In genomic region chr1:232622378-232622777, GRCh38 we compare ENCODE assay signal across 16 cellular contexts. TPM values are rescaled to one million over a fixed set of nuclear protein-coding genes. Genes with fewer than 3 reads are reported as not detected.
DNase-seq lines count a peak whose midpoint lies in the region; ATAC-seq and TF ChIP-seq lines count a peak whose summit lies in the region.
"Had no signal": no experiment of that assay in that cellular context is flagged by ENCODE, and none has a peak within 500 bp of the region (broad histone marks: within the 10 kb centered on the region; RNA-seq: fewer than 3 reads in every experiment).

No MANE protein-coding gene starts in this region.

- H3K27ac Mint-ChIP-seq in GM23338, result no peak overlapping the region
- H3K27ac Mint-ChIP-seq: activated naive CD4-positive, alpha-beta T cell treated with anti-CD3 and anti-CD28 coated beads, Interleukin-2, amount 50 U/mL, for 24 hours; B cell; immature natural killer cell; stimulated activated memory B cell treated with anti-CD40 and anti-IgM and Interleukin-4, amounts not matched to agents 10 μg/mL and 1 μg/mL and 100 μg/mL, for 72 hours; T-helper 2 cell treated with Interferon-gamma antibody and Interleukin-4, amounts not matched to agents 5 μg/mL and 100 μg/mL, for 36 hours had no signal

- POLR2A ChIA-PET in PC-3 (lab: Charles Lee; ENCODE audit: unreplicated experiment), result interaction anchor here (0.9 kb wide), 1 partner anchor 355 kb away, joined by 4 read pairs; no protein-coding TSS in a partner anchor

- BruUV-seq in PC-3 (replicated peaks; lab: Mats Ljungman, UMichigan), result no TSS peak

- peaks cover 83% of the 10 kb centered on the region for H3K4me1 Mint-ChIP-seq in GM23338
- H3K4me1 Mint-ChIP-seq: B cell; stimulated activated memory B cell treated with anti-CD40 and anti-IgM and Interleukin-4, amounts not matched to agents 10 μg/mL and 1 μg/mL and 100 μg/mL, for 72 hours had no signal

- H2AFZ ChIP-seq in GM23338 (no peak overlapping the region), PC-3 (ENCODE audit: low read length) (no peak overlapping the region)

- H3K36me3 Mint-ChIP-seq in GM23338 (ENCODE audit: low read depth), result no peaks in the 10 kb centered on the region
- H3K36me3 Mint-ChIP-seq: activated naive CD4-positive, alpha-beta T cell treated with anti-CD3 and anti-CD28 coated beads, Interleukin-2, amount 50 U/mL, for 24 hours; immature natural killer cell; stimulated activated memory B cell treated with anti-CD40 and anti-IgM and Interleukin-4, amounts not matched to agents 10 μg/mL and 1 μg/mL and 100 μg/mL, for 72 hours had no signal

- no peak overlapping the region for H3K4me3 ChIP-seq in BLaER1 treated with 17β-estradiol and CSF1 and Interleukin-3, amounts not matched to agents 10 nM and 100 nM
- H3K4me3 ChIP-seq in GM23338 (no peak overlapping the region), PC-3 (ENCODE audit: low read length) (no peak overlapping the region), coronary artery (no peak overlapping the region)
- H3K4me3 ChIP-seq: gastrocnemius medialis had no signal

- intact Hi-C loops in PC-3 (cut with micrococcal nuclease), result loop anchor here (10.0 kb wide), 1 partner anchor 608 kb away; no protein-coding TSS in a partner anchor
- intact Hi-C loops in left colon (cut with DNase I, micrococcal nuclease), result no loop called here

- no peaks in the 10 kb centered on the region for H3K9me3 Mint-ChIP-seq in GM23338
- H3K9me3 Mint-ChIP-seq: activated naive CD4-positive, alpha-beta T cell treated with anti-CD3 and anti-CD28 coated beads, Interleukin-2, amount 50 U/mL, for 24 hours; immature natural killer cell; stimulated activated memory B cell treated with anti-CD40 and anti-IgM and Interleukin-4, amounts not matched to agents 10 μg/mL and 1 μg/mL and 100 μg/mL, for 72 hours; T-helper 2 cell treated with Interferon-gamma antibody and Interleukin-4, amounts not matched to agents 5 μg/mL and 100 μg/mL, for 36 hours had no signal

- peaks cover 0 to 6% (median 0%) of the 10 kb centered on the region in 11 experiments; a peak in 3 of 22 replicates for H3K27me3 ChIP-seq in BLaER1 treated with 17β-estradiol and CSF1 and Interleukin-3, amounts not matched to agents 10 nM and 100 nM
- H3K27me3 ChIP-seq in GM23338 (ENCODE audit: insufficient read depth) (no peaks in the 10 kb centered on the region), PC-3 (ENCODE audit: low read length) (no peaks in the 10 kb centered on the region)
- H3K27me3 ChIP-seq: gastrocnemius medialis had no signal

- H3F3A ChIP-seq in GM23338 (replicated peaks; ENCODE audit: low read depth), result no peaks in the 10 kb centered on the region
- H3F3A ChIP-seq in PC-3 (ENCODE audit: low read length, unreplicated experiment), result no peaks in the 10 kb centered on the region

- H3K79me2 ChIP-seq in GM23338 (replicated peaks; ENCODE audit: insufficient read depth) (peaks cover 69% of the 10 kb centered on the region), PC-3 (ENCODE audit: low read length) (peaks cover 50% of the 10 kb centered on the region)

- peaks cover 0 to 9% (median 0%) of the 10 kb centered on the region in 11 experiments; a peak in 1 of 22 replicates for H3K9me3 ChIP-seq in BLaER1 treated with 17β-estradiol and CSF1 and Interleukin-3, amounts not matched to agents 10 nM and 100 nM (replicated peaks in 1 of 11)
- H3K9me3 ChIP-seq in PC-3 (ENCODE audit: low read length), result no peaks in the 10 kb centered on the region
- H3K9me3 ChIP-seq: gastrocnemius medialis had no signal

- no peak overlapping the region; the same call in 2 of the 3 replicates for H3K4me3 Mint-ChIP-seq in GM23338
- H3K4me3 Mint-ChIP-seq: activated naive CD4-positive, alpha-beta T cell treated with anti-CD3 and anti-CD28 coated beads, Interleukin-2, amount 50 U/mL, for 24 hours; B cell; immature natural killer cell; stimulated activated memory B cell treated with anti-CD40 and anti-IgM and Interleukin-4, amounts not matched to agents 10 μg/mL and 1 μg/mL and 100 μg/mL, for 72 hours; T-helper 2 cell treated with Interferon-gamma antibody and Interleukin-4, amounts not matched to agents 5 μg/mL and 100 μg/mL, for 36 hours had no signal

- H3K9me2 ChIP-seq in GM23338 (ENCODE audit: insufficient read depth) (no peaks in the 10 kb centered on the region), PC-3 (replicated peaks; ENCODE audit: low read length) (no peaks in the 10 kb centered on the region)

- peaks cover 0 to 49% (median 2%) of the 10 kb centered on the region in 11 experiments; a peak in 7 of 22 replicates for H4K20me1 ChIP-seq in BLaER1 treated with 17β-estradiol and CSF1 and Interleukin-3, amounts not matched to agents 10 nM and 100 nM
- H4K20me1 ChIP-seq in GM23338 (replicated peaks; ENCODE audit: insufficient read depth) (no peaks in the 10 kb centered on the region), PC-3 (ENCODE audit: low read length) (no peaks in the 10 kb centered on the region)

- H3K27me3 Mint-ChIP-seq in GM23338 (ENCODE audit: insufficient read depth, low read depth, poor library complexity), result peaks cover 4% of the 10 kb centered on the region
- H3K27me3 Mint-ChIP-seq: activated naive CD4-positive, alpha-beta T cell treated with anti-CD3 and anti-CD28 coated beads, Interleukin-2, amount 50 U/mL, for 24 hours had no signal

- no peak overlapping the region; a peak in 1 of 22 replicates for H3K27ac ChIP-seq in BLaER1 treated with 17β-estradiol and CSF1 and Interleukin-3, amounts not matched to agents 10 nM and 100 nM
- H3K27ac ChIP-seq in GM23338 (ENCODE audit: low read depth) (no peak overlapping the region), PC-3 (ENCODE audit: low read length) (peak overlapping the region; percentile 81), coronary artery (peak overlapping the region in 1 of 2 donors; percentile 38)
- H3K27ac ChIP-seq: gastrocnemius medialis had no signal

- ATAC-seq in GM23338, result no peak
- ATAC-seq in PC-3, result peak; percentile 83
- peak; percentile 87 for ATAC-seq in left colon
- no peak for ATAC-seq in GM18867 (IDR thresholded peaks at IDR 0.05; ENCODE audit: unreplicated experiment)
- ATAC-seq: gastrocnemius medialis; stimulated activated memory B cell treated with anti-CD40 and anti-IgM and Interleukin-4, amounts not matched to agents 10 μg/mL and 1 μg/mL and 100 μg/mL, for 72 hours had no signal

- TF ChIP-seq CTCF in GM23338 (conservative IDR thresholded peaks at IDR 0.05; ENCODE audit: low read depth in 2 of 2) (no peak), PC-3 (conservative IDR thresholded peaks at IDR 0.05; ENCODE audit: low read depth, low read length) (no peak), coronary artery (IDR thresholded peaks at IDR 0.05) (no peak)

- CTCF ChIA-PET in PC-3 (lab: Charles Lee), result no interaction called here

- no peak overlapping the region for H3K9ac ChIP-seq in BLaER1 treated with 17β-estradiol and CSF1 and Interleukin-3, amounts not matched to agents 10 nM and 100 nM
- H3K9ac ChIP-seq in PC-3 (ENCODE audit: low read length), result peak overlapping the region; percentile 62

- H3K4me2 ChIP-seq in BLaER1 treated with 17β-estradiol and CSF1 and Interleukin-3, amounts not matched to agents 10 nM and 100 nM, result peak overlapping the region in 6 of 11 experiments; percentile 21 to 83 (median 64); a peak in 12 of 22 replicates
- H3K4me2 ChIP-seq in GM23338 (0 out of 2 replicates have a peak overlapping the region, but pooled peaks have one; percentile 40), PC-3 (ENCODE audit: low read length) (peak overlapping the region; percentile 25)

- H3K36me3 ChIP-seq in BLaER1 treated with 17β-estradiol and CSF1 and Interleukin-3, amounts not matched to agents 10 nM and 100 nM, result no peaks in the 10 kb centered on the region
- no peaks in the 10 kb centered on the region for H3K36me3 ChIP-seq in GM23338 (ENCODE audit: insufficient read depth)
- no peaks in the 10 kb centered on the region for H3K36me3 ChIP-seq in PC-3 (ENCODE audit: low read depth, low read length)
- H3K36me3 ChIP-seq: gastrocnemius medialis had no signal

- DNase-seq in GM23338 (ENCODE audit: low spot score) (no peak), PC-3 (peak; percentile 77), left colon (peak; percentile 52 to 76), NK-92 (lab: John Stamatoyannopoulos, UW; ENCODE audit: unreplicated experiment) (no peak), coronary artery (ENCODE audit: low spot score) (no peak)
- DNase-seq: activated CD4-positive, alpha-beta T cell treated with anti-CD3 and anti-CD28 coated beads for 4 hours; gastrocnemius medialis; immature natural killer cell; NCI-H524 treated with DMSO at 0.1 percent for 48 hours; SHP77 treated with DMSO at 0.1 percent for 48 hours had no signal

- peaks cover 22 to 96% (median 59%) of the 10 kb centered on the region in 10 experiments for H3K4me1 ChIP-seq in BLaER1 treated with 17β-estradiol and CSF1 and Interleukin-3, amounts not matched to agents 10 nM and 100 nM
- H3K4me1 ChIP-seq in GM23338 (ENCODE audit: insufficient read depth) (peaks cover 55% of the 10 kb centered on the region), PC-3 (ENCODE audit: insufficient read depth, low read length) (peaks cover 43% of the 10 kb centered on the region)

TF ChIP-seq in GM23338, 12 proteins besides CTCF, POLR2A, EP300 and RAD21:
- no peak for TF ChIP-seq ETS1 (IDR thresholded peaks at IDR 0.05)
- no peak for TF ChIP-seq EZH2phosphoT487 (IDR thresholded peaks at IDR 0.05; ENCODE audit: unreplicated experiment)
TF ChIP-seq in GM23338: peak in this region for 0.

RNA-seq across cellular contexts. Expression of gene SIPA1L2, which starts 7.6 kb away (rescaled TPM):
- total RNA-seq in GM23338 (2014; rRNA removed; shearing (Covaris generic)), result 12.0 and 17.0 TPM in 2 replicates
- 4.1 and 4.3 TPM in 2 replicates for polyA plus RNA-seq in GM23338 (2016; fragmentation: Nextera tagmentation; extraction: Ambion mirVana)
- total RNA-seq in PC-3 (2014; rRNA removed), result 8.9 and 9.8 TPM in 2 replicates
- 10 to 100 TPM; 76.5 to 89.8 TPM for total RNA-seq in left colon

Comparison
In these comparisons a context has a peak if more than half of its experiments do, and no peak if none do; other contexts are left out.
1. ATAC-seq: peak in PC-3 (single experiment) and left colon (single experiment); none in GM23338 (single experiment) and GM18867 (single experiment).
2. DNase-seq: peak in PC-3 (single experiment) and left colon (2 of 2); none in GM23338 (single experiment), NK-92 (single experiment) and coronary artery (single experiment).
3. Peak in every context shown above with its lines, with median percentiles within 50 percentile points of each other: H3K4me2 ChIP-seq.